1 cellular context compared by ENCODE assay signal in the genomic region with DNA sequence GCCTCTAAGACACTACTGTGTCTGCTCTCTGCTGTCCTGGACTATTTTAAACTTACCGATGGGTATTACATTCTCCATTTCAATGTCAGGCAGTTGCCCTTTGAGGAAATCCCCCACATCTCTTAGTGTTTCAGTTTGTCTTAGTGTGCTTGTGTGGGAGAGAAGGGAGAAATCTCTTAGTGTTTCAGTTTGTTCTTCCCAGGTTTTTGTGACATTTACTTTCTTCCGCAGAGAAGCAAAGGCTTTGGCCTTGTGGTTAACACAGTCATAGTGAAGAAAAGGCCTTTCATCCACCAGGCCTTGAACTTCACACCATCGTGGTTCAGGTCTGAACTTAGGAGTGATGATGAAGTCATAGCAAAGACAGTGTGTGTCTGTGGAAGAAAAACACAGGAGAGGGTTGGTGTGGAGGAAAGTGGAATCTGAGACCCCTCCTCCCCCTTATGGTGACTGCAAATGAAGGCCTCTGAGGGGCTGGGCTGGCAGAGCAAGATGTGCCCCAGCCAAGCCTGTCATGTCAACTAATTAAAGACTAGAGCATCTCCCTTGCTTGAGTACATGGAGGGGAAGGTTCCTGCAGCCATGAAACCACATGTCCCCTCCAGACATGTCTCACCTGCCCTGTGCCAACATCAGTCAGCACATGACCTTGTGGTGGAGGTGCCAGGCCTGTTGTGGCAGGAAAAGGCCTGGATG.
TF ChIP-seq lines count a peak whose summit lies in the region.

No MANE protein-coding gene starts in this region.

TF ChIP-seq in GM12878, 131 proteins besides CTCF, POLR2A, EP300 and RAD21 (continued from another document and continues in another):
- TF ChIP-seq MEF2A (IDR thresholded peaks at IDR 0.05; ENCODE audit: insufficient read depth, low read depth, low read length) (no peak; the same call in 1 of the 2 replicates), HCFC1 (IDR thresholded peaks at IDR 0.05; ENCODE audit: low read length) (no peak), RELB (IDR thresholded peaks at IDR 0.05; ENCODE audit: low read depth) (peak; percentile 85), TARDBP (IDR thresholded peaks at IDR 0.05; ENCODE audit: borderline replicate concordance) (no peak; the same call in 1 of the 2 replicates), CBX3 (IDR thresholded peaks at IDR 0.05; ENCODE audit: borderline replicate concordance, low read depth) (no peak), SIN3A (IDR thresholded peaks at IDR 0.05; ENCODE audit: low read depth, low read length) (no peak), PBX3 (IDR thresholded peaks at IDR 0.05; ENCODE audit: insufficient replicate concordance, low read depth, low read length) (no peak), STAT1 (conservative IDR thresholded peaks at IDR 0.05) (no peak), BMI1 (IDR thresholded peaks at IDR 0.05; ENCODE audit: borderline replicate concordance) (peak; percentile 49; the same call in 1 of the 2 replicates), RB1 (IDR thresholded peaks at IDR 0.05; ENCODE audit: borderline replicate concordance) (no peak), PAX5 (IDR thresholded peaks at IDR 0.05; ENCODE audit: borderline replicate concordance, low read depth, low read length) (no peak), SREBF2 (IDR thresholded peaks at IDR 0.05; ENCODE audit: low read length) (no peak), POLR2AphosphoS2 (IDR thresholded peaks at IDR 0.05; ENCODE audit: low read depth, low read length) (no peak), STAT3 (IDR thresholded peaks at IDR 0.05; ENCODE audit: low read depth, low read length) (no peak), NR2C1 (IDR thresholded peaks at IDR 0.05) (no peak), SPI1 (IDR thresholded peaks at IDR 0.05; ENCODE audit: borderline replicate concordance, insufficient read depth, low read depth, low read length) (no peak), MYB (IDR thresholded peaks at IDR 0.05; ENCODE audit: borderline replicate concordance, low read depth, low read length) (no peak), SREBF1 (IDR thresholded peaks at IDR 0.05; ENCODE audit: low read length) (no peak), RBBP5 (conservative IDR thresholded peaks at IDR 0.05) (no peak), YBX1 (IDR thresholded peaks at IDR 0.05) (no peak), RELA (IDR thresholded peaks at IDR 0.05; ENCODE audit: borderline replicate concordance, partially characterized antibody) (peak; percentile 47), PAX8 (IDR thresholded peaks at IDR 0.05) (no peak), CUX1 (IDR thresholded peaks at IDR 0.05; ENCODE audit: insufficient replicate concordance, low read depth, low read length) (no peak), HDAC6 (IDR thresholded peaks at IDR 0.05; ENCODE audit: unreplicated experiment) (no peak), IRF3 (IDR thresholded peaks at IDR 0.05) (no peak), WRNIP1 (IDR thresholded peaks at IDR 0.05; ENCODE audit: borderline replicate concordance, low read depth, low read length) (no peak), CBX5 (IDR thresholded peaks at IDR 0.05; ENCODE audit: low read depth) (no peak), PML (IDR thresholded peaks at IDR 0.05; ENCODE audit: low read length) (no peak), SIX5 (IDR thresholded peaks at IDR 0.05; ENCODE audit: low read depth, low read length, severe bottlenecking) (no peak)
- TF ChIP-seq, protein P1, sequence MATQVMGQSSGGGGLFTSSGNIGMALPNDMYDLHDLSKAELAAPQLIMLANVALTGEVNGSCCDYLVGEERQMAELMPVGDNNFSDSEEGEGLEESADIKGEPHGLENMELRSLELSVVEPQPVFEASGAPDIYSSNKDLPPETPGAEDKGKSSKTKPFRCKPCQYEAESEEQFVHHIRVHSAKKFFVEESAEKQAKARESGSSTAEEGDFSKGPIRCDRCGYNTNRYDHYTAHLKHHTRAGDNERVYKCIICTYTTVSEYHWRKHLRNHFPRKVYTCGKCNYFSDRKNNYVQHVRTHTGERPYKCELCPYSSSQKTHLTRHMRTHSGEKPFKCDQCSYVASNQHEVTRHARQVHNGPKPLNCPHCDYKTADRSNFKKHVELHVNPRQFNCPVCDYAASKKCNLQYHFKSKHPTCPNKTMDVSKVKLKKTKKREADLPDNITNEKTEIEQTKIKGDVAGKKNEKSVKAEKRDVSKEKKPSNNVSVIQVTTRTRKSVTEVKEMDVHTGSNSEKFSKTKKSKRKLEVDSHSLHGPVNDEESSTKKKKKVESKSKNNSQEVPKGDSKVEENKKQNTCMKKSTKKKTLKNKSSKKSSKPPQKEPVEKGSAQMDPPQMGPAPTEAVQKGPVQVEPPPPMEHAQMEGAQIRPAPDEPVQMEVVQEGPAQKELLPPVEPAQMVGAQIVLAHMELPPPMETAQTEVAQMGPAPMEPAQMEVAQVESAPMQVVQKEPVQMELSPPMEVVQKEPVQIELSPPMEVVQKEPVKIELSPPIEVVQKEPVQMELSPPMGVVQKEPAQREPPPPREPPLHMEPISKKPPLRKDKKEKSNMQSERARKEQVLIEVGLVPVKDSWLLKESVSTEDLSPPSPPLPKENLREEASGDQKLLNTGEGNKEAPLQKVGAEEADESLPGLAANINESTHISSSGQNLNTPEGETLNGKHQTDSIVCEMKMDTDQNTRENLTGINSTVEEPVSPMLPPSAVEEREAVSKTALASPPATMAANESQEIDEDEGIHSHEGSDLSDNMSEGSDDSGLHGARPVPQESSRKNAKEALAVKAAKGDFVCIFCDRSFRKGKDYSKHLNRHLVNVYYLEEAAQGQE (IDR thresholded peaks at IDR 0.05; ENCODE audit: low read depth, low read length): no peak
- TF ChIP-seq, protein P2, sequence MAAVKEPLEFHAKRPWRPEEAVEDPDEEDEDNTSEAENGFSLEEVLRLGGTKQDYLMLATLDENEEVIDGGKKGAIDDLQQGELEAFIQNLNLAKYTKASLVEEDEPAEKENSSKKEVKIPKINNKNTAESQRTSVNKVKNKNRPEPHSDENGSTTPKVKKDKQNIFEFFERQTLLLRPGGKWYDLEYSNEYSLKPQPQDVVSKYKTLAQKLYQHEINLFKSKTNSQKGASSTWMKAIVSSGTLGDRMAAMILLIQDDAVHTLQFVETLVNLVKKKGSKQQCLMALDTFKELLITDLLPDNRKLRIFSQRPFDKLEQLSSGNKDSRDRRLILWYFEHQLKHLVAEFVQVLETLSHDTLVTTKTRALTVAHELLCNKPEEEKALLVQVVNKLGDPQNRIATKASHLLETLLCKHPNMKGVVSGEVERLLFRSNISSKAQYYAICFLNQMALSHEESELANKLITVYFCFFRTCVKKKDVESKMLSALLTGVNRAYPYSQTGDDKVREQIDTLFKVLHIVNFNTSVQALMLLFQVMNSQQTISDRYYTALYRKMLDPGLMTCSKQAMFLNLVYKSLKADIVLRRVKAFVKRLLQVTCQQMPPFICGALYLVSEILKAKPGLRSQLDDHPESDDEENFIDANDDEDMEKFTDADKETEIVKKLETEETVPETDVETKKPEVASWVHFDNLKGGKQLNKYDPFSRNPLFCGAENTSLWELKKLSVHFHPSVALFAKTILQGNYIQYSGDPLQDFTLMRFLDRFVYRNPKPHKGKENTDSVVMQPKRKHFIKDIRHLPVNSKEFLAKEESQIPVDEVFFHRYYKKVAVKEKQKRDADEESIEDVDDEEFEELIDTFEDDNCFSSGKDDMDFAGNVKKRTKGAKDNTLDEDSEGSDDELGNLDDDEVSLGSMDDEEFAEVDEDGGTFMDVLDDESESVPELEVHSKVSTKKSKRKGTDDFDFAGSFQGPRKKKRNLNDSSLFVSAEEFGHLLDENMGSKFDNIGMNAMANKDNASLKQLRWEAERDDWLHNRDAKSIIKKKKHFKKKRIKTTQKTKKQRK (IDR thresholded peaks at IDR 0.05; ENCODE audit: low read depth, low read length): no peak
- TF ChIP-seq, protein P3, sequence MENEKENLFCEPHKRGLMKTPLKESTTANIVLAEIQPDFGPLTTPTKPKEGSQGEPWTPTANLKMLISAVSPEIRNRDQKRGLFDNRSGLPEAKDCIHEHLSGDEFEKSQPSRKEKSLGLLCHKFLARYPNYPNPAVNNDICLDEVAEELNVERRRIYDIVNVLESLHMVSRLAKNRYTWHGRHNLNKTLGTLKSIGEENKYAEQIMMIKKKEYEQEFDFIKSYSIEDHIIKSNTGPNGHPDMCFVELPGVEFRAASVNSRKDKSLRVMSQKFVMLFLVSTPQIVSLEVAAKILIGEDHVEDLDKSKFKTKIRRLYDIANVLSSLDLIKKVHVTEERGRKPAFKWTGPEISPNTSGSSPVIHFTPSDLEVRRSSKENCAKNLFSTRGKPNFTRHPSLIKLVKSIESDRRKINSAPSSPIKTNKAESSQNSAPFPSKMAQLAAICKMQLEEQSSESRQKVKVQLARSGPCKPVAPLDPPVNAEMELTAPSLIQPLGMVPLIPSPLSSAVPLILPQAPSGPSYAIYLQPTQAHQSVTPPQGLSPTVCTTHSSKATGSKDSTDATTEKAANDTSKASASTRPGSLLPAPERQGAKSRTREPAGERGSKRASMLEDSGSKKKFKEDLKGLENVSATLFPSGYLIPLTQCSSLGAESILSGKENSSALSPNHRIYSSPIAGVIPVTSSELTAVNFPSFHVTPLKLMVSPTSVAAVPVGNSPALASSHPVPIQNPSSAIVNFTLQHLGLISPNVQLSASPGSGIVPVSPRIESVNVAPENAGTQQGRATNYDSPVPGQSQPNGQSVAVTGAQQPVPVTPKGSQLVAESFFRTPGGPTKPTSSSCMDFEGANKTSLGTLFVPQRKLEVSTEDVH (IDR thresholded peaks at IDR 0.05; ENCODE audit: low read depth, partially characterized antibody): no peak
- TF ChIP-seq, protein P4, sequence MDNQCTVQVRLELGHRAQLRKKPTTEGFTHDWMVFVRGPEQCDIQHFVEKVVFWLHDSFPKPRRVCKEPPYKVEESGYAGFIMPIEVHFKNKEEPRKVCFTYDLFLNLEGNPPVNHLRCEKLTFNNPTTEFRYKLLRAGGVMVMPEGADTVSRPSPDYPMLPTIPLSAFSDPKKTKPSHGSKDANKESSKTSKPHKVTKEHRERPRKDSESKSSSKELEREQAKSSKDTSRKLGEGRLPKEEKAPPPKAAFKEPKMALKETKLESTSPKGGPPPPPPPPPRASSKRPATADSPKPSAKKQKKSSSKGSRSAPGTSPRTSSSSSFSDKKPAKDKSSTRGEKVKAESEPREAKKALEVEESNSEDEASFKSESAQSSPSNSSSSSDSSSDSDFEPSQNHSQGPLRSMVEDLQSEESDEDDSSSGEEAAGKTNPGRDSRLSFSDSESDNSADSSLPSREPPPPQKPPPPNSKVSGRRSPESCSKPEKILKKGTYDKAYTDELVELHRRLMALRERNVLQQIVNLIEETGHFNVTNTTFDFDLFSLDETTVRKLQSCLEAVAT (IDR thresholded peaks at IDR 0.05): 0 out of 2 replicates have a peak, but pooled peaks have one; percentile 42
